6 cellular contexts compared by ENCODE assay signal in the genomic region with DNA sequence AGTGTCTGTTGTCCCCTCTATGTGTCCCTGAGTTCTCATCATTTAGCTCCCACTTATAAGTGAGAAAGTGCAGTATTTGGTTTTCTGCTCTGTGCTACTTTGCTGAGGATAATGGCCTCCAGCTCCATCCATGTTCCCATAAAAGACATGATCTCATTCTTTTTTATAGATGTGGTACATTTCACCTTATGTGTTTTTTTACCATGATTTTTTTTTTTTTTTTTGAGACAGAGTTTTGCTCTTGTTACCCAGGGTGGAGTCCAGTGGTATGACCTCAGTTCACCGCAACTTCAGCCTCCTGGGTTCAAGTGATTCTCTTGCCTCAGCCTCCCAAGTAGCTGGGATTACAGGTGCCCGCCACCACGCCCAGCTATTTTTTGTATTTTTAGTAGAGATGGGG. TPM values are rescaled to one million over a fixed set of nuclear protein-coding genes. Genes with fewer than 3 reads are reported as not detected.
"Had no signal": no experiment of that assay in that cellular context is flagged by ENCODE, and none has a peak within 500 bp of the region (broad histone marks: within the 10 kb centered on the region; RNA-seq: fewer than 3 reads in every experiment).

No MANE protein-coding gene starts in this region.

RNA-seq across cellular contexts. Expression of a gene that starts 56.9 kb away (rescaled TPM):
- total RNA-seq: activated CD4-positive, alpha-beta T cell treated with anti-CD3 and anti-CD28 coated beads for 36 hours; activated CD8-positive, alpha-beta memory T cell treated with anti-CD3 and anti-CD28 coated beads, Interleukin-2, amount 10 ng/mL, durations not matched to agents 7 days and 5 days; activated T-helper 2 cell treated with anti-CD3 and anti-CD28 coated beads, Interferon-gamma antibody, Interleukin-2, Interleukin-4, amounts not matched to agents 10 μg/mL and 5 μg/mL and 100 μg/mL, durations not matched to agents 14 hours and 24 hours and 36 hours; cardiac muscle cell; T-helper 1 cell treated with Interleukin-12 subunit alpha and Interleukin-12 subunit beta and Interleukin-4 antibody, amounts not matched to agents 30 ng/mL and 1 ng/mL, for 36 hours had no signal
- polyA plus RNA-seq: cardiac muscle cell, immature natural killer cell had no signal
